In the genomic region with DNA sequence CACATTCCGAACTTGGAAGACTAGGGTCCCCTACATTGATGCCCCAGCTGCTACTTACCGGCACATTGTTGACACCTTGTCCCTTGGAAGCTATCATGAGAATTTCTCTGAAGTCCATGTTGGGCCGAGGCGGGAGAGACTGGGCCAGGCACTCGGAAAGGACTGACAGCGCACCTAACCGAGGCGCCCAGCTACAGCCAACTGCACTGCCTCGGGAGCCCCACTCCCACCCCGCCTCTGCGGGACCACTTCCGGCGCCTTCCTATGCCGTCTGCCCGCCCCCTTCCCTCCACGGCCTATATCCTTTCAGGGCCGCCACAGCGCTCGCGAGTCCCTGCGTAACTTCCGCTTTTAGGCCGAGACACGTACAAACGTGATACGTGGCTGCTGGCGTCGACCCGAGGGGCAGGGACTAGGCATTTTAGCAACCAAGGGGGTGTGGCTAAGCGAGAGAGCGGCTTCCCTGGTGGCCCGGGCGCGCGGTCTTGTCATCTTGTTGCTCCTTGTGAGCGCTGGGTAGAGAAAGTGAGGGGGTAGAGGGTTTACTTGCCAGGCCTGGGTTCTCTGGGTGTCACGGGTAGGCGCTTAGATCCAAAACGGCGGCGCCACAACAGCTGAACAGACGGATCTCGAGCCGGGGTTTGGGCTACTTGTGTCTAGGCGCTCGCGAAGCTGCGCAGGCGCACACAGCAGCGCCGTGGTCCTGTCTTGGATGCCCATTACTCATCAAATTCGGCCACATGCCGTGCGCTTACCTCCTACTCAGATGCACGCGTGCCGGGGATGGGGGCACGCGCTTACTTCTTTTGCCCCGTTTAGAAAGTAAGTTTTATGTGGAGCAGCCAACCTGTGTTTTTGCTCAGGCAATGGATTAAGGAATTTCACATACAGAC, we compare ENCODE assay signal across 1 cellular context.
TF ChIP-seq lines count a peak whose summit lies in the region.

TSS of gene SPTY2D1 (minus strand) at position 203 of the 893 bp plus-strand sequence. CDS start at position 118, 85 bp downstream.

TF ChIP-seq in HepG2, 621 proteins besides CTCF, POLR2A, EP300 and RAD21 (continued from another document and continues in another):
- TF ChIP-seq FOXO4 (CRISPR knock-in tag; conservative IDR thresholded peaks at IDR 0.05) (no peak), MTA3 (CRISPR knock-in tag; IDR thresholded peaks at IDR 0.05) (no peak), POLR2G (IDR thresholded peaks at IDR 0.05; ENCODE audit: low read depth, low read length) (peak; percentile 97), MYNN (CRISPR knock-in tag; IDR thresholded peaks at IDR 0.05; ENCODE audit: low read depth) (no peak), ZNF556 (CRISPR knock-in tag; IDR thresholded peaks at IDR 0.05; ENCODE audit: borderline replicate concordance) (peak; percentile 59; the same call in 1 of the 2 replicates), ZNF451 (CRISPR knock-in tag; IDR thresholded peaks at IDR 0.05) (no peak; the same call in none of the 2 replicates), SRSF1 (optimal IDR thresholded peaks at IDR 0.05; ENCODE audit: low read depth, low read length) (peak; percentile 80), PAF1 (CRISPR knock-in tag; IDR thresholded peaks at IDR 0.05) (no peak), STAT5B (CRISPR knock-in tag; IDR thresholded peaks at IDR 0.05) (no peak), PRPF4 (IDR thresholded peaks at IDR 0.05; ENCODE audit: low read depth, low read length, poor library complexity, severe bottlenecking) (no peak), NFKB2 (CRISPR knock-in tag; IDR thresholded peaks at IDR 0.05; ENCODE audit: borderline replicate concordance) (peak; percentile 74; the same call in 1 of the 2 replicates), ZNF780A (CRISPR knock-in tag; IDR thresholded peaks at IDR 0.05) (no peak), HNF4G (IDR thresholded peaks at IDR 0.05; ENCODE audit: borderline replicate concordance, low read depth, low read length) (no peak), HNF4G (CRISPR knock-in tag; IDR thresholded peaks at IDR 0.05; ENCODE audit: borderline replicate concordance, low read depth) (no peak), DR1 (CRISPR knock-in tag; IDR thresholded peaks at IDR 0.05) (peak; percentile 89), MTF1 (CRISPR knock-in tag; IDR thresholded peaks at IDR 0.05) (no peak), ZSCAN5A (CRISPR knock-in tag; IDR thresholded peaks at IDR 0.05; ENCODE audit: borderline replicate concordance) (peak; percentile 42; the same call in 1 of the 2 replicates), YEATS4 (CRISPR knock-in tag; IDR thresholded peaks at IDR 0.05; ENCODE audit: borderline replicate concordance) (peak; percentile 77), ATF4 (CRISPR knock-in tag; IDR thresholded peaks at IDR 0.05) (no peak; a peak in 1 of 4 replicates), ZMYM4 (CRISPR knock-in tag; IDR thresholded peaks at IDR 0.05) (peak; percentile 94), ZFAT (CRISPR knock-in tag; conservative IDR thresholded peaks at IDR 0.05) (no peak), NFYC (CRISPR knock-in tag; IDR thresholded peaks at IDR 0.05) (peak; percentile 86), ZSCAN31 (CRISPR knock-in tag; IDR thresholded peaks at IDR 0.05; ENCODE audit: low read depth) (0 out of 2 replicates have a peak, but pooled peaks have one; percentile 70), FOXK1 (CRISPR knock-in tag; IDR thresholded peaks at IDR 0.05; ENCODE audit: borderline replicate concordance, low read depth) (peak; percentile 82), GABPA (IDR thresholded peaks at IDR 0.05; ENCODE audit: low read depth, low read length) (peak; percentile 91), GABPA (CRISPR knock-in tag; IDR thresholded peaks at IDR 0.05; ENCODE audit: low read depth) (peak; percentile 97), HNRNPUL1 (IDR thresholded peaks at IDR 0.05; ENCODE audit: low read depth, low read length) (no peak), ZMAT3 (CRISPR knock-in tag; conservative IDR thresholded peaks at IDR 0.05) (no peak; the same call in 1 of the 2 replicates), ZFP1 (CRISPR knock-in tag; IDR thresholded peaks at IDR 0.05) (no peak), KLF12 (CRISPR knock-in tag; IDR thresholded peaks at IDR 0.05; ENCODE audit: borderline replicate concordance) (0 out of 2 replicates have a peak, but pooled peaks have one; percentile 7), RARG (CRISPR knock-in tag; IDR thresholded peaks at IDR 0.05; ENCODE audit: low read depth) (no peak), ZNF253 (CRISPR knock-in tag; IDR thresholded peaks at IDR 0.05; ENCODE audit: borderline replicate concordance) (no peak), ZNF552 (CRISPR knock-in tag; IDR thresholded peaks at IDR 0.05; ENCODE audit: borderline replicate concordance) (no peak), SNRNP70 (IDR thresholded peaks at IDR 0.05; ENCODE audit: low read depth, low read length) (no peak), ZNF773 (CRISPR knock-in tag; IDR thresholded peaks at IDR 0.05; ENCODE audit: borderline replicate concordance) (no peak)
- TF ChIP-seq, protein P1, sequence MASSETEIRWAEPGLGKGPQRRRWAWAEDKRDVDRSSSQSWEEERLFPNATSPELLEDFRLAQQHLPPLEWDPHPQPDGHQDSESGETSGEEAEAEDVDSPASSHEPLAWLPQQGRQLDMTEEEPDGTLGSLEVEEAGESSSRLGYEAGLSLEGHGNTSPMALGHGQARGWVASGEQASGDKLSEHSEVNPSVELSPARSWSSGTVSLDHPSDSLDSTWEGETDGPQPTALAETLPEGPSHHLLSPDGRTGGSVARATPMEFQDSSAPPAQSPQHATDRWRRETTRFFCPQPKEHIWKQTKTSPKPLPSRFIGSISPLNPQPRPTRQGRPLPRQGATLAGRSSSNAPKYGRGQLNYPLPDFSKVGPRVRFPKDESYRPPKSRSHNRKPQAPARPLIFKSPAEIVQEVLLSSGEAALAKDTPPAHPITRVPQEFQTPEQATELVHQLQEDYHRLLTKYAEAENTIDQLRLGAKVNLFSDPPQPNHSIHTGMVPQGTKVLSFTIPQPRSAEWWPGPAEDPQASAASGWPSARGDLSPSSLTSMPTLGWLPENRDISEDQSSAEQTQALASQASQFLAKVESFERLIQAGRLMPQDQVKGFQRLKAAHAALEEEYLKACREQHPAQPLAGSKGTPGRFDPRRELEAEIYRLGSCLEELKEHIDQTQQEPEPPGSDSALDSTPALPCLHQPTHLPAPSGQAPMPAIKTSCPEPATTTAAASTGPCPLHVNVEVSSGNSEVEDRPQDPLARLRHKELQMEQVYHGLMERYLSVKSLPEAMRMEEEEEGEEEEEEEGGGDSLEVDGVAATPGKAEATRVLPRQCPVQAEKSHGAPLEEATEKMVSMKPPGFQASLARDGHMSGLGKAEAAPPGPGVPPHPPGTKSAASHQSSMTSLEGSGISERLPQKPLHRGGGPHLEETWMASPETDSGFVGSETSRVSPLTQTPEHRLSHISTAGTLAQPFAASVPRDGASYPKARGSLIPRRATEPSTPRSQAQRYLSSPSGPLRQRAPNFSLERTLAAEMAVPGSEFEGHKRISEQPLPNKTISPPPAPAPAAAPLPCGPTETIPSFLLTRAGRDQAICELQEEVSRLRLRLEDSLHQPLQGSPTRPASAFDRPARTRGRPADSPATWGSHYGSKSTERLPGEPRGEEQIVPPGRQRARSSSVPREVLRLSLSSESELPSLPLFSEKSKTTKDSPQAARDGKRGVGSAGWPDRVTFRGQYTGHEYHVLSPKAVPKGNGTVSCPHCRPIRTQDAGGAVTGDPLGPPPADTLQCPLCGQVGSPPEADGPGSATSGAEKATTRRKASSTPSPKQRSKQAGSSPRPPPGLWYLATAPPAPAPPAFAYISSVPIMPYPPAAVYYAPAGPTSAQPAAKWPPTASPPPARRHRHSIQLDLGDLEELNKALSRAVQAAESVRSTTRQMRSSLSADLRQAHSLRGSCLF (CRISPR knock-in tag; IDR thresholded peaks at IDR 0.05; ENCODE audit: borderline replicate concordance): no peak
- TF ChIP-seq, protein P2, sequence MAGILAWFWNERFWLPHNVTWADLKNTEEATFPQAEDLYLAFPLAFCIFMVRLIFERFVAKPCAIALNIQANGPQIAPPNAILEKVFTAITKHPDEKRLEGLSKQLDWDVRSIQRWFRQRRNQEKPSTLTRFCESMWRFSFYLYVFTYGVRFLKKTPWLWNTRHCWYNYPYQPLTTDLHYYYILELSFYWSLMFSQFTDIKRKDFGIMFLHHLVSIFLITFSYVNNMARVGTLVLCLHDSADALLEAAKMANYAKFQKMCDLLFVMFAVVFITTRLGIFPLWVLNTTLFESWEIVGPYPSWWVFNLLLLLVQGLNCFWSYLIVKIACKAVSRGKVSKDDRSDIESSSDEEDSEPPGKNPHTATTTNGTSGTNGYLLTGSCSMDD (CRISPR knock-in tag; IDR thresholded peaks at IDR 0.05): no peak
- TF ChIP-seq, protein P3, sequence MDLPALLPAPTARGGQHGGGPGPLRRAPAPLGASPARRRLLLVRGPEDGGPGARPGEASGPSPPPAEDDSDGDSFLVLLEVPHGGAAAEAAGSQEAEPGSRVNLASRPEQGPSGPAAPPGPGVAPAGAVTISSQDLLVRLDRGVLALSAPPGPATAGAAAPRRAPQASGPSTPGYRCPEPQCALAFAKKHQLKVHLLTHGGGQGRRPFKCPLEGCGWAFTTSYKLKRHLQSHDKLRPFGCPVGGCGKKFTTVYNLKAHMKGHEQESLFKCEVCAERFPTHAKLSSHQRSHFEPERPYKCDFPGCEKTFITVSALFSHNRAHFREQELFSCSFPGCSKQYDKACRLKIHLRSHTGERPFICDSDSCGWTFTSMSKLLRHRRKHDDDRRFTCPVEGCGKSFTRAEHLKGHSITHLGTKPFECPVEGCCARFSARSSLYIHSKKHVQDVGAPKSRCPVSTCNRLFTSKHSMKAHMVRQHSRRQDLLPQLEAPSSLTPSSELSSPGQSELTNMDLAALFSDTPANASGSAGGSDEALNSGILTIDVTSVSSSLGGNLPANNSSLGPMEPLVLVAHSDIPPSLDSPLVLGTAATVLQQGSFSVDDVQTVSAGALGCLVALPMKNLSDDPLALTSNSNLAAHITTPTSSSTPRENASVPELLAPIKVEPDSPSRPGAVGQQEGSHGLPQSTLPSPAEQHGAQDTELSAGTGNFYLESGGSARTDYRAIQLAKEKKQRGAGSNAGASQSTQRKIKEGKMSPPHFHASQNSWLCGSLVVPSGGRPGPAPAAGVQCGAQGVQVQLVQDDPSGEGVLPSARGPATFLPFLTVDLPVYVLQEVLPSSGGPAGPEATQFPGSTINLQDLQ (CRISPR knock-in tag; IDR thresholded peaks at IDR 0.05): peak; percentile 35; the same call in 1 of the 2 replicates
- TF ChIP-seq, protein P4, sequence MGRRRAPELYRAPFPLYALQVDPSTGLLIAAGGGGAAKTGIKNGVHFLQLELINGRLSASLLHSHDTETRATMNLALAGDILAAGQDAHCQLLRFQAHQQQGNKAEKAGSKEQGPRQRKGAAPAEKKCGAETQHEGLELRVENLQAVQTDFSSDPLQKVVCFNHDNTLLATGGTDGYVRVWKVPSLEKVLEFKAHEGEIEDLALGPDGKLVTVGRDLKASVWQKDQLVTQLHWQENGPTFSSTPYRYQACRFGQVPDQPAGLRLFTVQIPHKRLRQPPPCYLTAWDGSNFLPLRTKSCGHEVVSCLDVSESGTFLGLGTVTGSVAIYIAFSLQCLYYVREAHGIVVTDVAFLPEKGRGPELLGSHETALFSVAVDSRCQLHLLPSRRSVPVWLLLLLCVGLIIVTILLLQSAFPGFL (CRISPR knock-in tag; IDR thresholded peaks at IDR 0.05): no peak
- TF ChIP-seq, protein P5, sequence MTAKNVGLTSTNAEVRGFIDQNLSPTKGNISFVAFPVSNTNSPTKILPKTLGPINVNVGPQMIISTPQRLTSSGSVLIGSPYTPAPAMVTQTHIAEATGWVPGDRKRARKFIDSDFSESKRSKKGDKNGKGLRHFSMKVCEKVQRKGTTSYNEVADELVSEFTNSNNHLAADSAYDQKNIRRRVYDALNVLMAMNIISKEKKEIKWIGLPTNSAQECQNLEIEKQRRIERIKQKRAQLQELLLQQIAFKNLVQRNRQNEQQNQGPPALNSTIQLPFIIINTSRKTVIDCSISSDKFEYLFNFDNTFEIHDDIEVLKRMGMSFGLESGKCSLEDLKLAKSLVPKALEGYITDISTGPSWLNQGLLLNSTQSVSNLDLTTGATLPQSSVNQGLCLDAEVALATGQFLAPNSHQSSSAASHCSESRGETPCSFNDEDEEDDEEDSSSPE (CRISPR knock-in tag; IDR thresholded peaks at IDR 0.05): peak; percentile 46; the same call in 1 of the 2 replicates
- TF ChIP-seq, protein P6, sequence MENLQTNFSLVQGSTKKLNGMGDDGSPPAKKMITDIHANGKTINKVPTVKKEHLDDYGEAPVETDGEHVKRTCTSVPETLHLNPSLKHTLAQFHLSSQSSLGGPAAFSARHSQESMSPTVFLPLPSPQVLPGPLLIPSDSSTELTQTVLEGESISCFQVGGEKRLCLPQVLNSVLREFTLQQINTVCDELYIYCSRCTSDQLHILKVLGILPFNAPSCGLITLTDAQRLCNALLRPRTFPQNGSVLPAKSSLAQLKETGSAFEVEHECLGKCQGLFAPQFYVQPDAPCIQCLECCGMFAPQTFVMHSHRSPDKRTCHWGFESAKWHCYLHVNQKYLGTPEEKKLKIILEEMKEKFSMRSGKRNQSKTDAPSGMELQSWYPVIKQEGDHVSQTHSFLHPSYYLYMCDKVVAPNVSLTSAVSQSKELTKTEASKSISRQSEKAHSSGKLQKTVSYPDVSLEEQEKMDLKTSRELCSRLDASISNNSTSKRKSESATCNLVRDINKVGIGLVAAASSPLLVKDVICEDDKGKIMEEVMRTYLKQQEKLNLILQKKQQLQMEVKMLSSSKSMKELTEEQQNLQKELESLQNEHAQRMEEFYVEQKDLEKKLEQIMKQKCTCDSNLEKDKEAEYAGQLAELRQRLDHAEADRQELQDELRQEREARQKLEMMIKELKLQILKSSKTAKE (CRISPR knock-in tag; IDR thresholded peaks at IDR 0.05; ENCODE audit: borderline replicate concordance): no peak
